16 cellular contexts compared by ENCODE assay signal in the genomic region with DNA sequence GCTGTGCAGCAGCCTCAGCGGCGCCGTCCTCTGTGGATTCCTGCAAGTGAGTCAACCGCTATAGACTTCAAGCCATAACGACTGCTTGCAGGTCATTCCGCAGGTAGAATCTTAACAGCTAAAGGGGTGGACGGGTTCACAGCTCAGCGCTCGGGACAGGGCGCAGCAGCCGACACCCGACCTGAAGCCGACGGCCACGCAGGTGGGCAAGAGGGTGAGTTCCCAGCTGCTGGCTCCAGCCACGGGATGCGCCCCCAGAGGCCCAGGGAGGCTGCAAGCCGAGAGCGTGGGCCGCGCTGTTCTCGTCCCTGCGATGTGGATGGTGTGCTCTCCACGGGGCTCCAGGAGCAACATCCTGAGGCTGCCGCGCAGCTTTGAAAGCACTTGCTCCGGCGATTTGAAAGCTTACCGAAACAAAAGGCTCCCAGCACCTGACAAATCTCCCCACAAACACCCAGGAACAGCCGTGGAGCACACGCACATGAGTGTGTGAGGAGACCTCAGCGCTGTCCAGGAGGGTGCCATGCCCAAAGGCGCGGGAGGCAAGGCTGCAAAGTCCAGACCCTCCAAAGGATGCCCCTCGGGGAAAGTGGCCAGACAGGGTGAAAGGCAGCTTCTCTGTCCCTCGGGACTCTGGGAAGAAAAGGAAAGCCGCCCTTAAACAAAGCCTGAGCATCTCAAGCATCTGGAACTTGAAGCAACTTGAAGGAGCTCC.
"Had no signal": no experiment of that assay in that cellular context is flagged by ENCODE, and none has a peak within 500 bp of the region (broad histone marks: within the 10 kb centered on the region; RNA-seq: fewer than 3 reads in every experiment).

No MANE protein-coding gene starts in this region.

- H3K9me3 ChIP-seq: breast epithelium, esophagus muscularis mucosa, prostate gland, thyroid gland had no signal

- DNase-seq: activated CD4-positive, alpha-beta T cell treated with anti-CD3 and anti-CD28 coated beads, Interleukin-2, amount 10 ng/mL, durations not matched to agents 7 days and 5 days; activated CD8-positive, alpha-beta memory T cell treated with anti-CD3 and anti-CD28 coated beads, Interleukin-2, amount 50 U/mL, for 4 hours; activated gamma-delta T cell; activated T-cell treated with anti-CD3 and anti-CD28 coated beads, Interleukin-2, amount 50 U/mL, for 4 hours; cerebellar nuclear complex; effector CD8-positive, alpha-beta T cell; stimulated activated naive CD4-positive, alpha-beta T cell treated with Interleukin-2 at 50 U/mL for 16 hours; T-cell; thyroid gland had no signal

- H3K27ac ChIP-seq: breast epithelium, esophagus muscularis mucosa, prostate gland, thyroid gland had no signal

- H3K36me3 ChIP-seq: breast epithelium, prostate gland, thyroid gland had no signal

- H3K4me3 ChIP-seq: breast epithelium, esophagus muscularis mucosa, prostate gland, thyroid gland had no signal

- FAIRE-seq: astrocyte, endothelial cell of umbilical vein had no signal

- ATAC-seq: activated CD4-positive, CD25-positive, alpha-beta regulatory T cell treated with anti-CD3 and anti-CD28 coated beads, Interleukin-2, amount 50 U/mL, for 24 hours; activated T-cell treated with anti-CD3 and anti-CD28 coated beads, Interleukin-2, amount 50 U/mL, for 4 hours; SK-N-SH treated with all-trans-retinoic acid at 6 μM for 48 hours; T-cell had no signal

- H3K27me3 ChIP-seq: breast epithelium, esophagus muscularis mucosa, thyroid gland had no signal

- H3K4me1 ChIP-seq: breast epithelium, prostate gland, thyroid gland had no signal
